ENCODE assay signal across 19 cellular contexts in genomic region chr1:106277786-106278185, GRCh38.
A peak's percentile ranks its signal among the peaks of the same experiment; 100 is the strongest.
DNase-seq lines count a peak whose midpoint lies in the region; ATAC-seq, FAIRE-seq and TF ChIP-seq lines count a peak whose summit lies in the region.
"Had no signal": no experiment of that assay in that cellular context is flagged by ENCODE, and none has a peak within 500 bp of the region (broad histone marks: within the 10 kb centered on the region; RNA-seq: fewer than 3 reads in every experiment).

No MANE protein-coding gene starts in this region.

- H3K14ac ChIP-seq in IMR-90 (replicated peaks; ENCODE audit: low read depth, low read length), result no peak overlapping the region
- no peak overlapping the region for H3K14ac ChIP-seq in H1 (ENCODE audit: insufficient read length)
- H3K14ac ChIP-seq in mesenchymal stem cell (ENCODE audit: low read length in 2 of 2), result no peak overlapping the region

- no peak overlapping the region for H2AK9ac ChIP-seq in IMR-90 (replicated peaks; ENCODE audit: low read depth, low read length, poor library complexity)

- no peak overlapping the region for H3K9ac ChIP-seq in IMR-90 (ENCODE audit: low read depth, low read length)
- H3K9ac ChIP-seq in SU-DHL-6 (ENCODE audit: low read length), result no peak overlapping the region
- no peak overlapping the region for H3K9ac ChIP-seq in H1 (replicated peaks in 1 of 4; ENCODE audit: extremely low read depth in 1 of 4, low read depth in 3 of 4, low read length in 3 of 4)
- no peak overlapping the region for H3K9ac ChIP-seq in mesenchymal stem cell (ENCODE audit: low read length)
- H3K9ac ChIP-seq: GM23248 had no signal

- no peaks in the 10 kb centered on the region for H3K9me1 ChIP-seq in IMR-90 (ENCODE audit: insufficient read depth, low read length)

- H3K9me2 ChIP-seq in SU-DHL-6 (replicated peaks; ENCODE audit: insufficient read depth, low read length), result no peaks in the 10 kb centered on the region

- H3K79me2 ChIP-seq in SU-DHL-6 (ENCODE audit: insufficient read depth, low read length) (no peaks in the 10 kb centered on the region), H1 (ENCODE audit: control insufficient read depth in 1 of 2, insufficient read depth in 2 of 2, low read length in 2 of 2) (no peaks in the 10 kb centered on the region)

- H3K56ac ChIP-seq in IMR-90 (ENCODE audit: extremely low read depth, insufficient read depth, low read length) (no peak overlapping the region), H1 (replicated peaks; ENCODE audit: insufficient read length, low read depth, low read length) (no peak overlapping the region)

- no peak for ATAC-seq in A549
- no peak for ATAC-seq in IMR-90 (ENCODE audit: low read depth)
- ATAC-seq in CD8-positive, alpha-beta T cell, result no peak
- no peak for ATAC-seq in HG02763 (IDR thresholded peaks at IDR 0.05; ENCODE audit: unreplicated experiment)
- no peak for ATAC-seq in GM21515 (IDR thresholded peaks at IDR 0.05; ENCODE audit: unreplicated experiment)

- no peaks in the 10 kb centered on the region for H3K79me1 ChIP-seq in IMR-90 (ENCODE audit: low read depth in 1 of 2, low read length in 2 of 2)
- H3K79me1 ChIP-seq in H1 (ENCODE audit: low read depth, low read length), result no peaks in the 10 kb centered on the region
- no peaks in the 10 kb centered on the region for H3K79me1 ChIP-seq in mesenchymal stem cell (replicated peaks; ENCODE audit: low read length, poor library complexity, severe bottlenecking)

- FAIRE-seq in A549 (lab: Jason Lieb, UNC) (no peak), H1 (lab: Jason Lieb, UNC) (no peak)
- FAIRE-seq: G401.6, GM12892, H54 had no signal

- H3K4me3 ChIP-seq in A549, result no peak overlapping the region
- no peak overlapping the region for H3K4me3 ChIP-seq in IMR-90 (ENCODE audit: insufficient read depth, low read depth, low read length)
- no peak overlapping the region for H3K4me3 ChIP-seq in SU-DHL-6 (ENCODE audit: insufficient read depth, low read length, poor library complexity, severe bottlenecking)
- no peak overlapping the region for H3K4me3 ChIP-seq in H1 (ENCODE audit: extremely low read depth in 1 of 4, insufficient read depth in 2 of 4, low read depth in 3 of 4, low read length in 4 of 4)
- no peak overlapping the region for H3K4me3 ChIP-seq in CD8-positive, alpha-beta T cell (ENCODE audit: low read depth, low read length)
- no peak overlapping the region for H3K4me3 ChIP-seq in mesenchymal stem cell (ENCODE audit: insufficient read depth in 1 of 2, low read depth in 1 of 2, low read length in 2 of 2)
- H3K4me3 ChIP-seq: GM23248 had no signal

- H4K20me1 ChIP-seq in IMR-90 (ENCODE audit: insufficient read depth, low read length) (no peaks in the 10 kb centered on the region), SU-DHL-6 (ENCODE audit: low read depth, low read length) (no peaks in the 10 kb centered on the region), H1 (replicated peaks in 1 of 2; ENCODE audit: control insufficient read depth in 1 of 2, insufficient read depth in 2 of 2, low read length in 2 of 2) (no peaks in the 10 kb centered on the region)

- no peak overlapping the region for H3K23ac ChIP-seq in IMR-90 (ENCODE audit: low read depth, low read length)
- H3K23ac ChIP-seq in H1 (ENCODE audit: insufficient read length), result no peak overlapping the region
- H3K23ac ChIP-seq in mesenchymal stem cell (ENCODE audit: low read length in 2 of 2), result no peak overlapping the region

- H3K9me3 ChIP-seq in A549, result no peaks in the 10 kb centered on the region
- peaks cover 6% of the 10 kb centered on the region; the same call in 1 of the 2 replicates for H3K9me3 ChIP-seq in IMR-90 (ENCODE audit: control insufficient read depth, insufficient read depth, low read length)
- H3K9me3 ChIP-seq in SU-DHL-6 (ENCODE audit: insufficient read depth, low read length), result no peaks in the 10 kb centered on the region
- H3K9me3 ChIP-seq in H1 (ENCODE audit: insufficient read depth in 2 of 2, low read depth in 1 of 2, low read length in 1 of 2), result no peaks in the 10 kb centered on the region
- H3K9me3 ChIP-seq in CD8-positive, alpha-beta T cell (ENCODE audit: low read length), result no peaks in the 10 kb centered on the region
- H3K9me3 ChIP-seq in mesenchymal stem cell (ENCODE audit: control insufficient read depth, low read length), result peaks cover 12% of the 10 kb centered on the region
- H3K9me3 ChIP-seq: Caco-2 had no signal

- POLR2A ChIA-PET in A549 (lab: Yijun Ruan, JAX), result no interaction called here
- POLR2A ChIA-PET in IMR-90 (lab: Charles Lee; ENCODE audit: unreplicated experiment), result no interaction called here
- POLR2A ChIA-PET in H1 (lab: Charles Lee; ENCODE audit: partially characterized antibody), result no interaction called here
- POLR2A ChIA-PET in CD8-positive, alpha-beta T cell (lab: Charles Lee), result interaction anchor here (0.6 kb wide), 1 partner anchor 241 kb away, joined by 3 read pairs; no protein-coding TSS in a partner anchor

- 16% methylated on average over 4 of the region's 4 CpGs for WGBS in A549 (ENCODE audit: missing lambda C conversion rate)
- no CpG with 5 or more reads among the region's 4 CpGs for WGBS in IMR-90 (ENCODE audit: extremely low coverage in 2 of 2, insufficient read length in 1 of 2), 2 experiments
- WGBS in H1 (ENCODE audit: extremely low coverage in 1 of 2, insufficient coverage in 1 of 2, insufficient read length in 1 of 2, insufficient replicate concordance in 2 of 2, low coverage in 1 of 2, low lambda C conversion rate in 2 of 2, missing lambda C conversion rate in 1 of 2), 2 experiments, result 94% methylated on average over 4 of the region's 4 CpGs; no CpG with 5 or more reads in 1 of the 2 experiments
- WGBS in mesenchymal stem cell, result 100% methylated on average over 1 of the region's 4 CpGs

- BruUV-seq in IMR-90 (replicated peaks; lab: Mats Ljungman, UMichigan), result no TSS peak

- H3K27me3 Mint-ChIP-seq in CD8-positive, alpha-beta T cell (ENCODE audit: low read depth), result no peaks in the 10 kb centered on the region
- H3K27me3 Mint-ChIP-seq: CD4-positive, alpha-beta memory T cell had no signal

- no peaks in the 10 kb centered on the region for H3F3A ChIP-seq in SU-DHL-6 (ENCODE audit: insufficient read depth)

- no peak overlapping the region for H3K4me3 Mint-ChIP-seq in CD8-positive, alpha-beta T cell
- H3K4me3 Mint-ChIP-seq: CD4-positive, alpha-beta memory T cell had no signal

- H2BK12ac ChIP-seq in H1 (ENCODE audit: low read depth, low read length) (no peak overlapping the region), mesenchymal stem cell (ENCODE audit: low read length in 2 of 2) (no peak overlapping the region)

- CTCF ChIA-PET in A549 (lab: Yijun Ruan, JAX), result interaction anchor here (1.0 kb wide), 1 partner anchor 15 kb away, joined by 3 read pairs; no protein-coding TSS in a partner anchor
- CTCF ChIA-PET in IMR-90 (lab: Yijun Ruan, JAX), result no interaction called here
- CTCF ChIA-PET in H1 (lab: Charles Lee; ENCODE audit: partially characterized antibody), result interaction anchor here (1.1 kb wide), 1 partner anchor 26 kb away, joined by 3 read pairs; no protein-coding TSS in a partner anchor
- CTCF ChIA-PET in CD8-positive, alpha-beta T cell (lab: Charles Lee), result no interaction called here

- H3K4me1 Mint-ChIP-seq in CD8-positive, alpha-beta T cell (ENCODE audit: low read depth), result no peaks in the 10 kb centered on the region
- H3K4me1 Mint-ChIP-seq: CD4-positive, alpha-beta memory T cell had no signal

- no peak overlapping the region for H3K4me2 ChIP-seq in A549
- H3K4me2 ChIP-seq in IMR-90 (ENCODE audit: low read depth, low read length), result no peak overlapping the region
- H3K4me2 ChIP-seq in SU-DHL-6 (ENCODE audit: low read depth, low read length, poor library complexity, severe bottlenecking), result no peak overlapping the region
- H3K4me2 ChIP-seq in H1 (ENCODE audit: insufficient read depth in 1 of 2, low read depth in 2 of 2, low read length in 2 of 2), result no peak overlapping the region
- no peak overlapping the region for H3K4me2 ChIP-seq in mesenchymal stem cell (ENCODE audit: low read length, poor library complexity, severe bottlenecking)

- H4K8ac ChIP-seq in IMR-90 (ENCODE audit: low read depth in 2 of 2, low read length in 2 of 2) (no peak overlapping the region), H1 (ENCODE audit: extremely low read depth, insufficient read depth, low read length) (no peak overlapping the region), mesenchymal stem cell (ENCODE audit: low read length) (no peak overlapping the region)

- no peak for DNase-seq in A549 (ENCODE audit: low read depth in 1 of 2, low spot score in 1 of 2)
- no peak for DNase-seq in IMR-90
- DNase-seq in H1 (ENCODE audit: low read depth in 1 of 2, low spot score in 2 of 2), result no peak
- no peak for DNase-seq in CD8-positive, alpha-beta T cell
- no peak for DNase-seq in mesenchymal stem cell
- DNase-seq: 8988T; C1 segment of cervical spinal cord; Caco-2; CD4-positive, alpha-beta memory T cell; DMS153; DND-41; GM23248; HCEC 1CT had no signal

- no peak overlapping the region for H3K27ac Mint-ChIP-seq in CD8-positive, alpha-beta T cell
- H3K27ac Mint-ChIP-seq: CD4-positive, alpha-beta memory T cell had no signal

- no peak for TF ChIP-seq CTCF in A549 (IDR thresholded peaks at IDR 0.05)
- TF ChIP-seq CTCF in IMR-90 (conservative IDR thresholded peaks at IDR 0.05; ENCODE audit: low read depth, low read length), result no peak
- no peak for TF ChIP-seq CTCF in SU-DHL-6 (IDR thresholded peaks at IDR 0.05; ENCODE audit: insufficient read depth, low read length, poor library complexity, severe bottlenecking)
- TF ChIP-seq CTCF in H1 (IDR thresholded peaks at IDR 0.05; ENCODE audit: control extremely low read depth in 1 of 3, insufficient read depth in 1 of 3, low read depth in 1 of 3, low read length in 3 of 3), result no peak
- TF ChIP-seq CTCF in CD8-positive, alpha-beta T cell (IDR thresholded peaks at IDR 0.05), result no peak

- H2BK20ac ChIP-seq in IMR-90 (ENCODE audit: low read depth, low read length) (no peak overlapping the region), H1 (ENCODE audit: low read length) (no peak overlapping the region)

- intact Hi-C loops in IMR-90 (cut with micrococcal nuclease), result no loop called here
- intact Hi-C loops in CD8-positive, alpha-beta T cell (cut with DNase I, micrococcal nuclease), result no loop called here

- no peak overlapping the region for H2AK5ac ChIP-seq in IMR-90 (ENCODE audit: low read depth, low read length)
- no peak overlapping the region for H2AK5ac ChIP-seq in H1 (ENCODE audit: low read depth, low read length)
- H2AK5ac ChIP-seq in mesenchymal stem cell (ENCODE audit: low read length, severe bottlenecking), result no peak overlapping the region

- H3K36me3 Mint-ChIP-seq in CD8-positive, alpha-beta T cell, result no peaks in the 10 kb centered on the region
- H3K36me3 Mint-ChIP-seq: CD4-positive, alpha-beta memory T cell had no signal

- H3K9me3 Mint-ChIP-seq in CD8-positive, alpha-beta T cell, result peaks cover 6% of the 10 kb centered on the region

- no peak overlapping the region for H4K5ac ChIP-seq in IMR-90 (ENCODE audit: low read depth, low read length)
- H4K5ac ChIP-seq in H1 (ENCODE audit: insufficient read length, low read depth, low read length), result no peak overlapping the region

- H3K27ac ChIP-seq in A549, result no peak overlapping the region
- H3K27ac ChIP-seq in IMR-90 (ENCODE audit: insufficient read depth, low read length), result no peak overlapping the region
- no peak overlapping the region for H3K27ac ChIP-seq in SU-DHL-6 (ENCODE audit: low read depth, low read length)
- H3K27ac ChIP-seq in H1 (ENCODE audit: low read depth, low read length), result no peak overlapping the region
- H3K27ac ChIP-seq in CD8-positive, alpha-beta T cell (ENCODE audit: low read depth, low read length), result no peak overlapping the region
- H3K27ac ChIP-seq in mesenchymal stem cell (ENCODE audit: low read length, poor library complexity, severe bottlenecking), result no peak overlapping the region
- H3K27ac ChIP-seq: GM23248 had no signal

- no peak for TF ChIP-seq EP300 in A549 (IDR thresholded peaks at IDR 0.05)
- no peak for TF ChIP-seq EP300 in H1 (IDR thresholded peaks at IDR 0.05; ENCODE audit: borderline replicate concordance in 1 of 2, low read depth in 2 of 2, low read length in 2 of 2)

- H2BK120ac ChIP-seq in IMR-90 (ENCODE audit: low read depth, low read length) (no peak overlapping the region), H1 (replicated peaks; ENCODE audit: low read depth, low read length) (no peak overlapping the region), mesenchymal stem cell (ENCODE audit: low read depth, low read length) (no peak overlapping the region)

- TF ChIP-seq RAD21 in A549 (conservative IDR thresholded peaks at IDR 0.05 in 1 of 2, IDR thresholded peaks at IDR 0.05 in 1 of 2) (no peak), IMR-90 (IDR thresholded peaks at IDR 0.05; ENCODE audit: low read length) (no peak), H1 (IDR thresholded peaks at IDR 0.05 in 1 of 2, conservative IDR thresholded peaks at IDR 0.05 in 1 of 2; ENCODE audit: low read depth in 2 of 2, low read length in 2 of 2) (no peak)

- H3K27me3 ChIP-seq in IMR-90 (ENCODE audit: control insufficient read depth, insufficient read depth, low read length) (no peaks in the 10 kb centered on the region), SU-DHL-6 (ENCODE audit: low read length) (no peaks in the 10 kb centered on the region), H1 (replicated peaks in 1 of 4; ENCODE audit: control insufficient read depth in 3 of 4, extremely low read depth in 1 of 4, insufficient read depth in 3 of 4, low read length in 3 of 4) (no peaks in the 10 kb centered on the region), mesenchymal stem cell (ENCODE audit: control insufficient read depth in 1 of 2, insufficient read depth in 1 of 2, low read length in 2 of 2) (no peaks in the 10 kb centered on the region)
- H3K27me3 ChIP-seq in CD8-positive, alpha-beta T cell (ENCODE audit: insufficient read depth, low read length), result no peaks in the 10 kb centered on the region

- dilution Hi-C loops in IMR-90 (cut with HindIII; ENCODE audit: low sequenced_read_pairs, unreplicated experiment), result no loop called here

- H4K91ac ChIP-seq in IMR-90 (ENCODE audit: insufficient read depth, low read depth, low read length) (no peak overlapping the region), H1 (replicated peaks; ENCODE audit: insufficient read length, low read length) (no peak overlapping the region), mesenchymal stem cell (ENCODE audit: low read length) (no peak overlapping the region)

- H3K4me1 ChIP-seq in A549 (no peaks in the 10 kb centered on the region), IMR-90 (ENCODE audit: control insufficient read depth, insufficient read depth, low read length) (no peaks in the 10 kb centered on the region), H1 (replicated peaks in 1 of 4; ENCODE audit: control insufficient read depth in 3 of 4, insufficient read depth in 4 of 4, low read length in 3 of 4) (no peaks in the 10 kb centered on the region), mesenchymal stem cell (ENCODE audit: control insufficient read depth, insufficient read depth, low read depth, low read length) (no peaks in the 10 kb centered on the region)
- H3K4me1 ChIP-seq in CD8-positive, alpha-beta T cell (ENCODE audit: insufficient read depth, low read length), result no peaks in the 10 kb centered on the region
- H3K4me1 ChIP-seq: Caco-2 had no signal

- in situ Hi-C loops in IMR-90 (cut with MboI; ENCODE audit: low sequenced_read_pairs), result no loop called here

- H3K4ac ChIP-seq in IMR-90 (ENCODE audit: low read depth, low read length), result no peak overlapping the region
- H3K4ac ChIP-seq in H1 (replicated peaks; ENCODE audit: insufficient read length, low read depth, low read length), result no peak overlapping the region
- no peak overlapping the region for H3K4ac ChIP-seq in mesenchymal stem cell (ENCODE audit: low read depth in 1 of 2, low read length in 2 of 2)

- TF ChIP-seq POLR2A in A549 (IDR thresholded peaks at IDR 0.05; ENCODE audit: low read length), result no peak
- no peak for TF ChIP-seq POLR2A in IMR-90 (IDR thresholded peaks at IDR 0.05; ENCODE audit: low read depth, low read length)
- no peak for TF ChIP-seq POLR2A in H1 (IDR thresholded peaks at IDR 0.05; ENCODE audit: control extremely low read depth in 1 of 2, low read depth in 2 of 2, low read length in 2 of 2)

- H2BK15ac ChIP-seq in IMR-90 (ENCODE audit: low read depth, low read length), result no peak overlapping the region
- H2BK15ac ChIP-seq in H1 (ENCODE audit: low read length), result no peak overlapping the region
- H2BK15ac ChIP-seq in mesenchymal stem cell (ENCODE audit: low read depth, poor library complexity, severe bottlenecking), result no peak overlapping the region

- no peak overlapping the region for H3K18ac ChIP-seq in IMR-90 (ENCODE audit: low read depth, low read length)
- H3K18ac ChIP-seq in H1 (ENCODE audit: extremely low read depth, low read length), result no peak overlapping the region
- H3K18ac ChIP-seq in mesenchymal stem cell (ENCODE audit: low read depth in 1 of 2, low read length in 2 of 2), result no peak overlapping the region

- H2AFZ ChIP-seq in IMR-90 (replicated peaks; ENCODE audit: low read length, poor library complexity), result no peak overlapping the region
- H2AFZ ChIP-seq in SU-DHL-6 (ENCODE audit: low read depth, low read length, severe bottlenecking), result peak overlapping the region; percentile 23
- no peak overlapping the region for H2AFZ ChIP-seq in H1 (ENCODE audit: low read length)
- H2AFZ ChIP-seq in mesenchymal stem cell (ENCODE audit: low read depth, low read length), result no peak overlapping the region
- H2AFZ ChIP-seq: GM23248 had no signal

- H3K23me2 ChIP-seq in H1 (ENCODE audit: low read depth, low read length), result no peaks in the 10 kb centered on the region

- H3K36me3 ChIP-seq in IMR-90 (ENCODE audit: control insufficient read depth, insufficient read depth, low read length) (no peaks in the 10 kb centered on the region), SU-DHL-6 (ENCODE audit: low read length) (no peaks in the 10 kb centered on the region), H1 (ENCODE audit: control insufficient read depth in 2 of 4, insufficient read depth in 4 of 4, low read length in 3 of 4) (no peaks in the 10 kb centered on the region), mesenchymal stem cell (ENCODE audit: control insufficient read depth in 1 of 2, insufficient read depth in 2 of 2, low read depth in 1 of 2, low read length in 2 of 2) (no peaks in the 10 kb centered on the region)
- no peaks in the 10 kb centered on the region for H3K36me3 ChIP-seq in CD8-positive, alpha-beta T cell (ENCODE audit: insufficient read depth, low read length)

- H2BK5ac ChIP-seq in IMR-90 (ENCODE audit: low read depth, low read length, poor library complexity, severe bottlenecking) (no peak overlapping the region), H1 (ENCODE audit: low read depth, low read length) (no peak overlapping the region), mesenchymal stem cell (ENCODE audit: low read depth, low read length, poor library complexity, severe bottlenecking) (no peak overlapping the region)

Comparison
In these comparisons a context has a peak if more than half of its experiments do, and no peak if none do; other contexts are left out.
1. CTCF ChIA-PET loops: an anchor here in A549 (1.0 kb wide) and H1 (1.1 kb wide); none called in IMR-90 and CD8-positive, alpha-beta T cell.
2. Of the 18 proteins assayed by ChIP-seq in both H1 and A549: peak only in H1: none; only in A549: none; in both: MAFK; in neither: 17.